Comparison of ENCODE assay signal across 29 cellular contexts in the genomic region with DNA sequence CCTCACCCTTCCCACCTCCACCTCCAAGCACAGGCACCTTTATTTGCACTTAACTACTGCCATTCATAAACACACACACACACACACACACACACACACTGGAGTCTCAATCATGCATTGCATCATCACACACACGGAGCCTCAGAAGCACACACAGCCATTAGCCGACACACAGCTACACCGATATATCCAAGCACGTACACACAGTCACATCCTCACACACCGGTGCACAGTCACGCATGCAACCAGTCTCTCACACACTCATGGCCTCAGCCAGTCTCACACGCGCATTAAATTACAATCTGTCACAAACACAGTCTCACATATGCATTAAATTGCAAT. TPM values are rescaled to one million over a fixed set of nuclear protein-coding genes. Genes with fewer than 3 reads are reported as not detected.
A peak's percentile ranks its signal among the peaks of the same experiment; 100 is the strongest.
DNase-seq lines count a peak whose midpoint lies in the region; ATAC-seq and TF ChIP-seq lines count a peak whose summit lies in the region.
"Had no signal": no experiment of that assay in that cellular context is flagged by ENCODE, and none has a peak within 500 bp of the region (broad histone marks: within the 10 kb centered on the region; RNA-seq: fewer than 3 reads in every experiment).

No MANE protein-coding gene starts in this region.

- intact Hi-C loops in left lung (cut with DNase I), result no loop called here

- H3K4me3 ChIP-seq in HEK293 (ENCODE audit: low read depth, low read length) (no peak overlapping the region), left lung (no peak overlapping the region)
- H3K4me3 ChIP-seq: GM23248, mucosa of descending colon, Peyer's patch, tibial artery had no signal

- peaks cover 0 to 3% (median 0%) of the 10 kb centered on the region in 5 experiments for H3K9me3 Mint-ChIP-seq in brain
- H3K9me3 Mint-ChIP-seq: activated naive CD8-positive, alpha-beta T cell treated with anti-CD3 and anti-CD28 coated beads, Interleukin-2, amount 10 ng/mL, durations not matched to agents 7 days and 5 days; CD4-positive, alpha-beta memory T cell; immature natural killer cell; neural crest cell; stimulated activated naive CD8-positive, alpha-beta T cell treated with anti-CD3 and anti-CD28 coated beads, Interleukin-15, amount 100 ng/mL, for 72 hours had no signal

- no peaks in the 10 kb centered on the region for H3K27me3 Mint-ChIP-seq in brain

- peak overlapping the region in 4 of 5 experiments; percentile 3 to 73 (median 54) for H3K4me3 Mint-ChIP-seq in brain
- H3K4me3 Mint-ChIP-seq: activated naive CD8-positive, alpha-beta T cell treated with anti-CD3 and anti-CD28 coated beads, Interleukin-2, amount 10 ng/mL, durations not matched to agents 7 days and 5 days; CD4-positive, alpha-beta memory T cell; immature natural killer cell; neural crest cell; stimulated activated naive CD8-positive, alpha-beta T cell treated with anti-CD3 and anti-CD28 coated beads, Interleukin-15, amount 100 ng/mL, for 72 hours had no signal

- peak; percentile 21 for ATAC-seq in left lung
- ATAC-seq: mucosa of descending colon; sciatic nerve; stimulated activated naive CD8-positive, alpha-beta T cell treated with anti-CD3 and anti-CD28 coated beads, Interleukin-15, amount 100 ng/mL, for 72 hours had no signal

- H3K4me1 ChIP-seq in HEK293 (ENCODE audit: control insufficient read depth, insufficient read depth, low read length) (no peaks in the 10 kb centered on the region), left lung (no peaks in the 10 kb centered on the region)
- H3K4me1 ChIP-seq: Peyer's patch had no signal

- peaks cover 50% of the 10 kb centered on the region for H3K4me1 Mint-ChIP-seq in brain
- H3K4me1 Mint-ChIP-seq: stimulated activated naive CD8-positive, alpha-beta T cell treated with anti-CD3 and anti-CD28 coated beads, Interleukin-15, amount 100 ng/mL, for 72 hours had no signal

- peak overlapping the region; percentile 72 to 96 (median 90) for H3K27ac Mint-ChIP-seq in brain
- H3K27ac Mint-ChIP-seq: activated naive CD8-positive, alpha-beta T cell treated with anti-CD3 and anti-CD28 coated beads, Interleukin-2, amount 10 ng/mL, durations not matched to agents 7 days and 5 days; immature natural killer cell; stimulated activated naive CD8-positive, alpha-beta T cell treated with anti-CD3 and anti-CD28 coated beads, Interleukin-15, amount 100 ng/mL, for 72 hours had no signal

- H3K27ac ChIP-seq in HEK293 (ENCODE audit: extremely low read depth, low read depth, low read length) (no peak overlapping the region), left lung (no peak overlapping the region)
- H3K27ac ChIP-seq: epithelial cell of prostate, GM23248, Peyer's patch, tibial artery had no signal

- DNase-seq in AG20443 (ENCODE audit: low spot score) (peak; percentile 10), left lung (no peak), D341Med (ENCODE audit: low spot score) (no peak), islet precursor cell (no peak), Ammon's horn (ENCODE audit: low spot score) (no peak), NCI-H82 treated with DMSO at 0.1 percent for 48 hours (lab: John Stamatoyannopoulos, UW; ENCODE audit: unreplicated experiment) (no peak)
- DNase-seq: activated CD4-positive, alpha-beta T cell treated with anti-CD3 and anti-CD28 coated beads, Interleukin-2, amount 50 U/mL, for 48 hours; activated effector memory CD4-positive, alpha-beta T cell treated with Interleukin-2 at 50 U/mL for 16 hours; activated naive CD8-positive, alpha-beta T cell treated with anti-CD3 and anti-CD28 coated beads, Interleukin-2, amount 10 ng/mL, durations not matched to agents 7 days and 5 days; activated T-cell treated with anti-CD3 and anti-CD28 coated beads for 4 hours; CD4-positive, alpha-beta memory T cell; cerebellar nuclear complex; hippocampal formation; immature natural killer cell; Karpas-422; mucosa of descending colon; NCI-H2029 treated with DMSO at 0.1 percent for 48 hours; NCI-H510A; Peyer's patch; posterior cingulate gyrus; SIG-M5; stimulated activated naive CD8-positive, alpha-beta T cell treated with anti-CD3 and anti-CD28 coated beads, Interleukin-15, amount 100 ng/mL, for 72 hours; tibial artery had no signal

- no peaks in the 10 kb centered on the region for H3K27me3 ChIP-seq in left lung
- H3K27me3 ChIP-seq: Peyer's patch, tibial artery had no signal

- H3K9me3 ChIP-seq in HEK293 (ENCODE audit: control insufficient read depth, insufficient read depth, low read depth, low read length) (no peaks in the 10 kb centered on the region), left lung (no peaks in the 10 kb centered on the region)
- H3K9me3 ChIP-seq: mucosa of descending colon, Peyer's patch, tibial artery had no signal

- H3K36me3 ChIP-seq in HEK293 (ENCODE audit: control insufficient read depth in 2 of 2, insufficient read depth in 1 of 2, low read length in 2 of 2) (no peaks in the 10 kb centered on the region), left lung (no peaks in the 10 kb centered on the region)
- H3K36me3 ChIP-seq: Peyer's patch, tibial artery had no signal

- TF ChIP-seq CTCF in HEK293 (tag by site-specific recombination; IDR thresholded peaks at IDR 0.05) (no peak), brain (conservative IDR thresholded peaks at IDR 0.05) (no peak), left lung (IDR thresholded peaks at IDR 0.05) (no peak)

- H3K36me3 Mint-ChIP-seq in brain, result no peaks in the 10 kb centered on the region
- H3K36me3 Mint-ChIP-seq: activated naive CD8-positive, alpha-beta T cell treated with anti-CD3 and anti-CD28 coated beads, Interleukin-2, amount 10 ng/mL, durations not matched to agents 7 days and 5 days; CD4-positive, alpha-beta memory T cell; immature natural killer cell had no signal

- POLR2A ChIA-PET in HEK293 (lab: Yijun Ruan, JAX), result no interaction called here

- CTCF ChIA-PET in HEK293 (lab: Yijun Ruan, JAX), result interaction anchor here (0.5 to 7.6 kb wide), 11 partner anchors 7 to 263 kb away, joined by 3 to 49 read pairs (median 4); a partner anchor contains a TSS

TF ChIP-seq in HEK293, 187 proteins besides CTCF, POLR2A, EP300 and RAD21 (continues in another document):
- TF ChIP-seq ZNF302 (tag by site-specific recombination; IDR thresholded peaks at IDR 0.05; ENCODE audit: low read depth) (no peak), SCRT2 (tag by site-specific recombination; IDR thresholded peaks at IDR 0.05) (no peak), ZFHX2 (tag by site-specific recombination; conservative IDR thresholded peaks at IDR 0.05) (peak; percentile 31; the same call in 1 of the 2 replicates), ZFP69B (tag by site-specific recombination; IDR thresholded peaks at IDR 0.05) (no peak; the same call in 1 of the 2 replicates), ZNF561 (tag by site-specific recombination; IDR thresholded peaks at IDR 0.05; ENCODE audit: borderline replicate concordance) (no peak), ZNF747 (tag by site-specific recombination; IDR thresholded peaks at IDR 0.05) (no peak)
- TF ChIP-seq, protein P1, sequence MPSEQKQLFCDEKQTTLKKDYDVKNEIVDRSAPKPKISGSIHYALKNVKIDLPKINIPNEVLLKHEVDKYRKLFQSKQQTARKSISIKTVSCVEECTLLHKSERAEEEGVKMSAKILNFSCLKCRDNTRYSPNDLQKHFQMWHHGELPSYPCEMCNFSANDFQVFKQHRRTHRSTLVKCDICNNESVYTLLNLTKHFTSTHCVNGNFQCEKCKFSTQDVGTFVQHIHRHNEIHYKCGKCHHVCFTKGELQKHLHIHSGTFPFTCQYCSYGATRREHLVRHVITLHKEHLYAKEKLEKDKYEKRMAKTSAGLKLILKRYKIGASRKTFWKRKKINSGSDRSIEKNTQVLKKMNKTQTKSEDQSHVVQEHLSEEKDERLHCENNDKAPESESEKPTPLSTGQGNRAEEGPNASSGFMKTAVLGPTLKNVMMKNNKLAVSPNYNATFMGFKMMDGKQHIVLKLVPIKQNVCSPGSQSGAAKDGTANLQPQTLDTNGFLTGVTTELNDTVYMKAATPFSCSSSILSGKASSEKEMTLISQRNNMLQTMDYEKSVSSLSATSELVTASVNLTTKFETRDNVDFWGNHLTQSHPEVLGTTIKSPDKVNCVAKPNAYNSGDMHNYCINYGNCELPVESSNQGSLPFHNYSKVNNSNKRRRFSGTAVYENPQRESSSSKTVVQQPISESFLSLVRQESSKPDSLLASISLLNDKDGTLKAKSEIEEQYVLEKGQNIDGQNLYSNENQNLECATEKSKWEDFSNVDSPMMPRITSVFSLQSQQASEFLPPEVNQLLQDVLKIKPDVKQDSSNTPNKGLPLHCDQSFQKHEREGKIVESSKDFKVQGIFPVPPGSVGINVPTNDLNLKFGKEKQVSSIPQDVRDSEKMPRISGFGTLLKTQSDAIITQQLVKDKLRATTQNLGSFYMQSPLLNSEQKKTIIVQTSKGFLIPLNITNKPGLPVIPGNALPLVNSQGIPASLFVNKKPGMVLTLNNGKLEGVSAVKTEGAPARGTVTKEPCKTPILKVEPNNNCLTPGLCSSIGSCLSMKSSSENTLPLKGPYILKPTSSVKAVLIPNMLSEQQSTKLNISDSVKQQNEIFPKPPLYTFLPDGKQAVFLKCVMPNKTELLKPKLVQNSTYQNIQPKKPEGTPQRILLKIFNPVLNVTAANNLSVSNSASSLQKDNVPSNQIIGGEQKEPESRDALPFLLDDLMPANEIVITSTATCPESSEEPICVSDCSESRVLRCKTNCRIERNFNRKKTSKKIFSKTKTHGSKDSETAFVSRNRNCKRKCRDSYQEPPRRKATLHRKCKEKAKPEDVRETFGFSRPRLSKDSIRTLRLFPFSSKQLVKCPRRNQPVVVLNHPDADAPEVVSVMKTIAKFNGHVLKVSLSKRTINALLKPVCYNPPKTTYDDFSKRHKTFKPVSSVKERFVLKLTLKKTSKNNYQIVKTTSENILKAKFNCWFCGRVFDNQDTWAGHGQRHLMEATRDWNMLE (tag by site-specific recombination; conservative IDR thresholded peaks at IDR 0.05; ENCODE audit: low read depth), result no peak
- TF ChIP-seq, protein P2, sequence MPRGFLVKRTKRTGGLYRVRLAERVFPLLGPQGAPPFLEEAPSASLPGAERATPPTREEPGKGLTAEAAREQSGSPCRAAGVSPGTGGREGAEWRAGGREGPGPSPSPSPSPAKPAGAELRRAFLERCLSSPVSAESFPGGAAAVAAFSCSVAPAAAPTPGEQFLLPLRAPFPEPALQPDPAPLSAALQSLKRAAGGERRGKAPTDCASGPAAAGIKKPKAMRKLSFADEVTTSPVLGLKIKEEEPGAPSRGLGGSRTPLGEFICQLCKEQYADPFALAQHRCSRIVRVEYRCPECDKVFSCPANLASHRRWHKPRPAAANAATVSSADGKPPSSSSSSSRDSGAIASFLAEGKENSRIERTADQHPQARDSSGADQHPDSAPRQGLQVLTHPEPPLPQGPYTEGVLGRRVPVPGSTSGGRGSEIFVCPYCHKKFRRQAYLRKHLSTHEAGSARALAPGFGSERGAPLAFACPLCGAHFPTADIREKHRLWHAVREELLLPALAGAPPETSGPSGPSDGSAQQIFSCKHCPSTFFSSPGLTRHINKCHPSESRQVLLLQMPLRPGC (tag by site-specific recombination; IDR thresholded peaks at IDR 0.05), result no peak

RNA-seq across cellular contexts. Expression of a gene that starts 45.8 kb away (rescaled TPM):
- 8.1 TPM for polyA plus RNA-seq in brain (ENCODE audit: insufficient read depth, low read depth, low replicate concordance)
- total RNA-seq in left lung, result 1 to 10 TPM in 1 of 2 donors, under 1 TPM in 1; 0.63 to 1.0 TPM
- total RNA-seq: activated naive CD8-positive, alpha-beta T cell treated with anti-CD3 and anti-CD28 coated beads, Interleukin-2, amount 10 ng/mL, durations not matched to agents 7 days and 5 days; CD4-positive, alpha-beta memory T cell; GM23248 had no signal
- polyA plus RNA-seq: CD4-positive, alpha-beta memory T cell; GM23248; immature natural killer cell had no signal
